Comparison of ENCODE assay signal across 8 cellular contexts in the genomic region with DNA sequence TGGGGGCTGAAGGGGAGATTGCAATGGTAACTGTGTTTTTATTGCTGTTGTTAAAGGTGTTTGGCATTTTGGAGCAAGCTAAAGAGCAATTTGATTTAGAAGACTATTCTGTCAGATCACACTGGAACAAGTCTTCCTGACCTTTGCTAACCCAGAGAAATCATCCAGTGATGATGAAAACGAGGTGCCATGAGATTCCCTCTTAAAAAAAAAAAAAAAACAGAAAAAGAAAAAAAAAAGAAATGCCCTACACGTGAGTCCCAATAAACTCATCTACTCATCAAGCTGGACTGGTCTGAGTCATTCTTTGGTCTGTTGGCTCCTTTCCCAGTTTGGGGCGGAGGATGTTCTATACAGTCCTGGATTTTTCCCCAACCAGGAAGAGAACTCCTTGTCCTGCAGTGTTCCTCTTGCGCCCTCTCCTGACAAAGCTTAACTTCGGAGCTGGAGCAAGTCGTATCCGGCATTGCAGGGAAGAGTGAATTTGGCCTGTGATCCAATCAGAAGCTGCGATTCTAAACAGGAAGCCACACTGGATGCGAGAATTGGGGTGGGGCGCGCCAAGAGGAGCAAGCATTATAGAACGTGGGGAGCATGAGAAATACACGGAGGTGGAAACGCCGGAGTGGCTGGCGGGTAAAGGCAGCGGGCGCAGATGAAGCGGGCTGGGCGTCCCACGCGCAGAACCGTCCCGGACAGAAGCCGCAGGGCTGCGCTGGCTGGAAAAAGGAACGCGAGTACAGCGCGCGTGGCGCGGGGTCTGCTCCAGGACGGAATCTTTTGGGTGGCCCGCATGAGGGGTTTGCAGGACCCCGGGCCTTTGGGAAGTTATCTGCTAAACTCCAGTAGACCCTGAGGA. TPM values are rescaled to one million over a fixed set of nuclear protein-coding genes. Genes with fewer than 3 reads are reported as not detected.
DNase-seq lines count a peak whose midpoint lies in the region; ATAC-seq, FAIRE-seq and TF ChIP-seq lines count a peak whose summit lies in the region.

No MANE protein-coding gene starts in this region.

- H3K4me1 ChIP-seq in heart right ventricle (peaks cover 0 to 19% (median 7%) of the 10 kb centered on the region in 9 donors), pancreas (peaks cover 0 to 4% (median 0%) of the 10 kb centered on the region in 3 donors)

- TF ChIP-seq CTCF in LNCAP (IDR thresholded peaks at IDR 0.05) (peak; percentile 96), heart right ventricle (IDR thresholded peaks at IDR 0.05) (peak; percentile 62 to 97 (median 82)), pancreas (IDR thresholded peaks at IDR 0.05) (peak; percentile 45 to 63 (median 52))

- H3K36me3 ChIP-seq in heart right ventricle, result no peaks in the 10 kb centered on the region
- H3K36me3 ChIP-seq in pancreas, result no peaks in the 10 kb centered on the region

- no peaks in the 10 kb centered on the region for H3K9me3 ChIP-seq in heart right ventricle
- no peaks in the 10 kb centered on the region for H3K9me3 ChIP-seq in pancreas

- ATAC-seq in heart right ventricle (peak; percentile 93 to 99 (median 96)), pancreas (peak; percentile 88 to 95 (median 92)), HG03520 (IDR thresholded peaks at IDR 0.05; ENCODE audit: unreplicated experiment) (no peak)

- peak; percentile 98 for FAIRE-seq in pancreas (lab: Jason Lieb, UNC)

- DNase-seq in GM03348 (ENCODE audit: low spot score), result peak; percentile 94
- peak; percentile 86 for DNase-seq in GOT3 (lab: John Stamatoyannopoulos, UW)
- DNase-seq in RKO (ENCODE audit: low spot score), result peak; percentile 100
- peak; percentile 100 for DNase-seq in amniotic epithelial cell (ENCODE audit: low read depth)
- peak; percentile 72 to 98 for DNase-seq in heart right ventricle
- DNase-seq in pancreas, result peak; percentile 80 to 98 (median 94)

- peaks cover 0 to 22% (median 0%) of the 10 kb centered on the region in 7 donors for H3K27me3 ChIP-seq in heart right ventricle
- no peaks in the 10 kb centered on the region for H3K27me3 ChIP-seq in pancreas

- H3K4me3 ChIP-seq in heart right ventricle, result peak overlapping the region; percentile 7 to 79 (median 64)
- peak overlapping the region; percentile 63 to 79 (median 69) for H3K4me3 ChIP-seq in pancreas

- H3K27ac ChIP-seq in heart right ventricle (peak overlapping the region; percentile 14 to 87 (median 73)), pancreas (peak overlapping the region; percentile 76 to 89 (median 83))

- 0% methylated on average over 36 of the region's 36 CpGs for WGBS in heart right ventricle, 2 donors
- WGBS in pancreas, 2 donors, result 0 to 1% methylated on average over 36 of the region's 36 CpGs

- intact Hi-C loops in heart right ventricle (cut with DNase I) (loop anchor here (1.0 to 10.0 kb wide), 12 partner anchors 108 to 1374 kb away; partner anchors contain the start of genes LDAF1 (in 3 of the 10) and DNAH3 (in 1 of the 10)), pancreas (cut with DNase I) (no loop called here)

RNA-seq across cellular contexts. Expression of gene CRYM, which starts 22.4 kb away (rescaled TPM):
- total RNA-seq in heart right ventricle (100 to 1,000 TPM in 7 of 10 donors, 10 to 100 TPM in 3; 31.9 to 265 (median 186) TPM), pancreas (under 1 TPM in 4 of 6 donors, not detected in 2; 0.12 to 0.22 (median 0.17) TPM)
- polyA plus RNA-seq in heart right ventricle (10 to 100 TPM; 37.1 to 47.0 TPM), pancreas (under 1 TPM in 1 of 2 donors, not detected in 1; 0.09 TPM)

Comparison
In these comparisons a context has a peak if more than half of its experiments do, and no peak if none do; other contexts are left out.
1. RNA of gene CRYM, which starts 22.4 kb away (total RNA-seq): 31.9 to 265 TPM in heart right ventricle; 0.12 to 0.22 TPM in pancreas; every median in the first group is over 10 times any median in the second.
2. intact Hi-C loops: an anchor here in heart right ventricle (1.0 to 10.0 kb wide); none called in pancreas.
3. Peak in every context shown above with its lines, with median percentiles within 50 percentile points of each other: DNase-seq and CTCF ChIP-seq.